ENCODE assay signal across 19 cellular contexts in the genomic region with DNA sequence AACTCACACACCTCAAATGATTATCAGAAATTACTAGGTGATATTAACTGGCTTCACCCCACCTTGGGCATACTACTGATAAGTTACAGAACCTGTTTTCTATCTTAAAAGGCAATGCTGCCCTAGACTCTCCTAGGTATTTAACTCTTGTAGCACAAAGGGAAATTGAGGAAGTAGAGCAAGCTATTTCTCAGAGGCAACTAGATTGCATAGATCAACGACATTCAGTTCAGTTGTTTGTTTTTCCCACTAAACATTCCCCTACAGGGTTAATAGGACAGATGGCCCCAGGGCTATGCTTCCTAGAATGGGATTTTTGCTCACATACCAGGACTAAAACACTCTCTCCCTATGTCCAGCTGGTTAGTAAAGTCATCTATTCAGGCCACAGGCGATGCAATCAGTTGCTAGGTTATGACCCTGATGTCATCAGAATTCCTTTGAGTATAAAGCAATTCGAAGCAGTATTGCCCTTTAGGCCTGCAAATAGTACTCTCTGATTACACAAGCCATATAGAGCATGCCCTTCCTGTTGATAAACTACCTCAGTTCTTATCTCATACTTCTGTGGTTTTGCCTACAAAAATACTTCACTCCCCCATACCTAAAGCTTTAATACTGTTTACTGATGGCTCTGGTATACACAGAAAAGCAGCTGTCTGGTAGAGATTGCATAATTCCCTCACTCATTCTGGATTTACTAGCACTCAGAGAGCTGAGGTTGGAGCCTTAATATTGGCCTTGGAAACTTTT.
DNase-seq lines count a peak whose midpoint lies in the region; ATAC-seq and TF ChIP-seq lines count a peak whose summit lies in the region.
"Had no signal": no experiment of that assay in that cellular context is flagged by ENCODE, and none has a peak within 500 bp of the region (broad histone marks: within the 10 kb centered on the region; RNA-seq: fewer than 3 reads in every experiment).

No MANE protein-coding gene starts in this region.

- no peaks in the 10 kb centered on the region for H3K27me3 ChIP-seq in naive thymus-derived CD4-positive, alpha-beta T cell (ENCODE audit: control insufficient read depth in 2 of 2, insufficient read depth in 2 of 2, low read length in 2 of 2)
- H3K27me3 ChIP-seq: tibial artery had no signal

- H3K36me3 Mint-ChIP-seq in naive thymus-derived CD4-positive, alpha-beta T cell, result peaks cover 0 to 8% (median 0%) of the 10 kb centered on the region in 5 donors
- H3K36me3 Mint-ChIP-seq: activated naive CD8-positive, alpha-beta T cell had no signal

- peak; percentile 14 for ATAC-seq in naive thymus-derived CD4-positive, alpha-beta T cell
- no peak for ATAC-seq in omental fat pad (ENCODE audit: low FRiP score)

- DNase-seq in H4 (ENCODE audit: low spot score) (peak; percentile 56), OCI-M1 (lab: John Stamatoyannopoulos, UW) (peak; percentile 92), fibroblast of mammary gland (ENCODE audit: low read depth) (peak; percentile 7), SW480 (ENCODE audit: low spot score) (no peak), omental fat pad (ENCODE audit: low spot score) (no peak), NCI-H1417 treated with DMSO at 0.1 percent for 48 hours (lab: John Stamatoyannopoulos, UW) (no peak)
- DNase-seq in naive thymus-derived CD4-positive, alpha-beta T cell, result no peak
- no peak for DNase-seq in activated CD4-positive, alpha-beta T cell treated with anti-CD3 and anti-CD28 coated beads, Interleukin-2, amount 50 U/mL, for 48 hours
- DNase-seq: activated CD4-positive, CD25-positive, alpha-beta regulatory T cell; activated CD8-positive, alpha-beta memory T cell treated with anti-CD3 and anti-CD28 coated beads, Interleukin-2, amount 50 U/mL, for 48 hours; cerebellar nuclear complex; head of caudate nucleus; NCI-H1105 treated with DMSO at 0.1 percent for 48 hours; NCI-H345; stimulated activated CD4-positive, alpha-beta T cell treated with anti-CD3 and anti-CD28 coated beads, Interleukin-4, amount 100 ng/mL, for 24 hours; tibial artery had no signal

- peaks cover 0 to 32% (median 10%) of the 10 kb centered on the region in 11 donors for H3K9me3 Mint-ChIP-seq in naive thymus-derived CD4-positive, alpha-beta T cell

- H3K4me3 ChIP-seq in fibroblast of mammary gland (ENCODE audit: control insufficient read depth, low read depth, low read length), result no peak overlapping the region
- H3K4me3 ChIP-seq in naive thymus-derived CD4-positive, alpha-beta T cell (ENCODE audit: low read length), result no peak overlapping the region
- H3K4me3 ChIP-seq: tibial artery had no signal

- H3K36me3 ChIP-seq in naive thymus-derived CD4-positive, alpha-beta T cell (ENCODE audit: control insufficient read depth in 2 of 3, insufficient read depth in 3 of 3, low read length in 3 of 3), result no peaks in the 10 kb centered on the region
- H3K36me3 ChIP-seq: tibial artery had no signal

- intact Hi-C loops in naive thymus-derived CD4-positive, alpha-beta T cell (cut with micrococcal nuclease), result no loop called here

- peaks cover 0 to 3% (median 0%) of the 10 kb centered on the region in 7 donors for H3K4me1 Mint-ChIP-seq in naive thymus-derived CD4-positive, alpha-beta T cell
- H3K4me1 Mint-ChIP-seq: nephron had no signal

- no peak overlapping the region for H3K4me3 Mint-ChIP-seq in naive thymus-derived CD4-positive, alpha-beta T cell
- H3K4me3 Mint-ChIP-seq: activated naive CD8-positive, alpha-beta T cell; nephron had no signal

- peaks cover 0 to 4% (median 0%) of the 10 kb centered on the region in 3 experiments for H3K9me3 ChIP-seq in naive thymus-derived CD4-positive, alpha-beta T cell (ENCODE audit: control insufficient read depth in 2 of 3, low read length in 3 of 3)
- H3K9me3 ChIP-seq: tibial artery had no signal

- POLR2A ChIA-PET in naive thymus-derived CD4-positive, alpha-beta T cell (lab: Charles Lee), result no interaction called here

- H3K27ac Mint-ChIP-seq in naive thymus-derived CD4-positive, alpha-beta T cell, result no peak overlapping the region
- H3K27ac Mint-ChIP-seq: activated naive CD8-positive, alpha-beta T cell; nephron had no signal

- H3K27ac ChIP-seq in naive thymus-derived CD4-positive, alpha-beta T cell (ENCODE audit: low read depth, low read length), result no peak overlapping the region
- H3K27ac ChIP-seq: C4-2B, tibial artery had no signal

- CTCF ChIA-PET in naive thymus-derived CD4-positive, alpha-beta T cell (lab: Charles Lee), result no interaction called here

- H3K27me3 Mint-ChIP-seq in naive thymus-derived CD4-positive, alpha-beta T cell, result peaks cover 0 to 42% (median 11%) of the 10 kb centered on the region in 5 donors

- no peaks in the 10 kb centered on the region for H3K4me1 ChIP-seq in naive thymus-derived CD4-positive, alpha-beta T cell (ENCODE audit: control insufficient read depth in 2 of 2, insufficient read depth in 2 of 2, low read length in 2 of 2)
- H3K4me1 ChIP-seq: tibial artery had no signal

- no peak for TF ChIP-seq CTCF in fibroblast of mammary gland (conservative IDR thresholded peaks at IDR 0.05; ENCODE audit: control insufficient read depth, insufficient read depth, low read depth, low read length)
- TF ChIP-seq CTCF in omental fat pad (IDR thresholded peaks at IDR 0.05), result no peak

Comparison
In these comparisons a context has a peak if more than half of its experiments do, and no peak if none do; other contexts are left out.
1. DNase-seq: peak in H4 (single experiment), OCI-M1 (single experiment) and fibroblast of mammary gland (single experiment); none in naive thymus-derived CD4-positive, alpha-beta T cell (0 of 9), activated CD4-positive, alpha-beta T cell treated with anti-CD3 and anti-CD28 coated beads, Interleukin-2, amount 50 U/mL, for 48 hours (0 of 2), SW480 (single experiment), omental fat pad (single experiment) and NCI-H1417 treated with DMSO at 0.1 percent for 48 hours (single experiment).